In the genomic region with DNA sequence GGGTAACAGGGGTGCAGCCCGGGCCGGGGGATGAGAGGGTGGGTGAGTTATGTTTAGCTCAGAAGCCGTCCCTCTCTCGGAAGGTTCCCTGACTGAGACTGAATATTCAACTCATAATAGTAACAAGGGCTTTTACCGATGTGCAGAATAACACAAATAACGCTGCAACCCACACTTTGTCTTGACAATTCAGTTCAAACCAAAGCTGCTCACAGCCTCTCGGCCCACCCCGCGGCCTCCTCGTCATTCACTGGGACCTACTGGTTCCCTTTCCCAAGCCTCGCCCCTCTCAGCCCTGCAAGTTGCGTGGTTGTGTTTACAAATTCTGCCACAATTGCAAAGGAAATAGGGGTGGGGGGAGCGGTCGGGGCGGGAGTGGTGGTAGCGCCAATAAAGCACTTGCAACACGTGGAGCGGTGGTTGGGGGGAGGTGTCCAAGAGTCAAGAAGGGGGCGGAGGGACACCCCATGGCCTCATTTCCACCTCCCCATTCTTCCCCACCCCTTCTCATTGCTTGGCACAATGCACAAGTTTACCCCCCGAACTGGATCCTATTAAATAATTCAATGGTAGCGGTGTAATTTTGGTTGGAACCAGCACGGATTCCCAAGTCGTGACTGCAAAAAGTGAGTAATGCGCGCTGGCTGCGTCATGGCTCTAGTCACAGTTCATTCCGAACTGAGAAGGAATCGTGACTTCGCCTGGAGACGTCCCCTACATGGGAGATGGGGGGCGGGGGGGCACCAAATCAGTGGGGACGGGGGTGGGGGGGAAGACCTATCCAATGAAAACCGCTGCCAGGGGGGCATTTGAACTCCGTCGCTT, we compare ENCODE assay signal across 1 cellular context.
TF ChIP-seq lines count a peak whose summit lies in the region.

No MANE protein-coding gene starts in this region.

TF ChIP-seq in HEK293, 187 proteins besides CTCF, POLR2A, EP300 and RAD21 (continued from another document):
- TF ChIP-seq, protein P1, sequence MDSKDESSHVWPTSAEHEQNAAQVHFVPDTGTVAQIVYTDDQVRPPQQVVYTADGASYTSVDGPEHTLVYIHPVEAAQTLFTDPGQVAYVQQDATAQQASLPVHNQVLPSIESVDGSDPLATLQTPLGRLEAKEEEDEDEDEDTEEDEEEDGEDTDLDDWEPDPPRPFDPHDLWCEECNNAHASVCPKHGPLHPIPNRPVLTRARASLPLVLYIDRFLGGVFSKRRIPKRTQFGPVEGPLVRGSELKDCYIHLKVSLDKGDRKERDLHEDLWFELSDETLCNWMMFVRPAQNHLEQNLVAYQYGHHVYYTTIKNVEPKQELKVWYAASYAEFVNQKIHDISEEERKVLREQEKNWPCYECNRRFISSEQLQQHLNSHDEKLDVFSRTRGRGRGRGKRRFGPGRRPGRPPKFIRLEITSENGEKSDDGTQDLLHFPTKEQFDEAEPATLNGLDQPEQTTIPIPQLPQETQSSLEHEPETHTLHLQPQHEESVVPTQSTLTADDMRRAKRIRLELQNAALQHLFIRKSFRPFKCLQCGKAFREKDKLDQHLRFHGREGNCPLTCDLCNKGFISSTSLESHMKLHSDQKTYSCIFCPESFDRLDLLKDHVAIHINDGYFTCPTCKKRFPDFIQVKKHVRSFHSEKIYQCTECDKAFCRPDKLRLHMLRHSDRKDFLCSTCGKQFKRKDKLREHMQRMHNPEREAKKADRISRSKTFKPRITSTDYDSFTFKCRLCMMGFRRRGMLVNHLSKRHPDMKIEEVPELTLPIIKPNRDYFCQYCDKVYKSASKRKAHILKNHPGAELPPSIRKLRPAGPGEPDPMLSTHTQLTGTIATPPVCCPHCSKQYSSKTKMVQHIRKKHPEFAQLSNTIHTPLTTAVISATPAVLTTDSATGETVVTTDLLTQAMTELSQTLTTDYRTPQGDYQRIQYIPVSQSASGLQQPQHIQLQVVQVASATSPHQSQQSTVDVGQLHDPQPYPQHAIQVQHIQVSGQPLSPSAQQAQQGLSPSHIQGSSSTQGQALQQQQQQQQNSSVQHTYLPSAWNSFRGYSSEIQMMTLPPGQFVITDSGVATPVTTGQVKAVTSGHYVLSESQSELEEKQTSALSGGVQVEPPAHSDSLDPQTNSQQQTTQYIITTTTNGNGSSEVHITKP (tag by site-specific recombination; IDR thresholded peaks at IDR 0.05), result peak; percentile 3; the same call in 1 of the 2 replicates
- 0 out of 2 replicates have a peak, but pooled peaks have one; percentile 22 for TF ChIP-seq SP3 (tag by site-specific recombination; IDR thresholded peaks at IDR 0.05)
- TF ChIP-seq ZNF629 (tag by site-specific recombination; IDR thresholded peaks at IDR 0.05), result peak; percentile 43; the same call in 1 of the 2 replicates
- TF ChIP-seq, protein P2, sequence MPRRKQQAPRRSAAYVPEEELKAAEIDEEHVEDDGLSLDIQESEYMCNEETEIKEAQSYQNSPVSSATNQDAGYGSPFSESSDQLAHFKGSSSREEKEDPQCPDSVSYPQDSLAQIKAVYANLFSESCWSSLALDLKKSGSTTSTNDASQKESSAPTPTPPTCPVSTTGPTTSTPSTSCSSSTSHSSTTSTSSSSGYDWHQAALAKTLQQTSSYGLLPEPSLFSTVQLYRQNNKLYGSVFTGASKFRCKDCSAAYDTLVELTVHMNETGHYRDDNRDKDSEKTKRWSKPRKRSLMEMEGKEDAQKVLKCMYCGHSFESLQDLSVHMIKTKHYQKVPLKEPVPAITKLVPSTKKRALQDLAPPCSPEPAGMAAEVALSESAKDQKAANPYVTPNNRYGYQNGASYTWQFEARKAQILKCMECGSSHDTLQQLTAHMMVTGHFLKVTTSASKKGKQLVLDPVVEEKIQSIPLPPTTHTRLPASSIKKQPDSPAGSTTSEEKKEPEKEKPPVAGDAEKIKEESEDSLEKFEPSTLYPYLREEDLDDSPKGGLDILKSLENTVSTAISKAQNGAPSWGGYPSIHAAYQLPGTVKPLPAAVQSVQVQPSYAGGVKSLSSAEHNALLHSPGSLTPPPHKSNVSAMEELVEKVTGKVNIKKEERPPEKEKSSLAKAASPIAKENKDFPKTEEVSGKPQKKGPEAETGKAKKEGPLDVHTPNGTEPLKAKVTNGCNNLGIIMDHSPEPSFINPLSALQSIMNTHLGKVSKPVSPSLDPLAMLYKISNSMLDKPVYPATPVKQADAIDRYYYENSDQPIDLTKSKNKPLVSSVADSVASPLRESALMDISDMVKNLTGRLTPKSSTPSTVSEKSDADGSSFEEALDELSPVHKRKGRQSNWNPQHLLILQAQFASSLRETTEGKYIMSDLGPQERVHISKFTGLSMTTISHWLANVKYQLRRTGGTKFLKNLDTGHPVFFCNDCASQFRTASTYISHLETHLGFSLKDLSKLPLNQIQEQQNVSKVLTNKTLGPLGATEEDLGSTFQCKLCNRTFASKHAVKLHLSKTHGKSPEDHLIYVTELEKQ (tag by site-specific recombination; IDR thresholded peaks at IDR 0.05; ENCODE audit: borderline replicate concordance), result no peak
